Comparison of ENCODE assay signal across 8 cellular contexts in genomic region chr3:149751551-149751950, GRCh38. TPM values are rescaled to one million over a fixed set of nuclear protein-coding genes. Genes with fewer than 3 reads are reported as not detected.
DNase-seq lines count a peak whose midpoint lies in the region; ATAC-seq, FAIRE-seq and TF ChIP-seq lines count a peak whose summit lies in the region.

No MANE protein-coding gene starts in this region.

- peak overlapping the region; percentile 93 for H3K4me3 ChIP-seq in cardiac muscle cell
- H3K4me3 ChIP-seq in adipocyte (ENCODE audit: low read length), result peak overlapping the region; percentile 98
- peak overlapping the region; percentile 60 to 75 (median 73) for H3K4me3 ChIP-seq in right lobe of liver
- H3K4me3 ChIP-seq in upper lobe of left lung, result peak overlapping the region; percentile 61 to 81 (median 68)

- H3K4me1 ChIP-seq in cardiac muscle cell (ENCODE audit: low read depth), result peaks cover 6% of the 10 kb centered on the region
- peaks cover 8% of the 10 kb centered on the region for H3K4me1 ChIP-seq in adipocyte (ENCODE audit: control insufficient read depth, insufficient read depth, low read length)
- H3K4me1 ChIP-seq in right lobe of liver, result peaks cover 0 to 13% (median 0%) of the 10 kb centered on the region in 4 donors
- H3K4me1 ChIP-seq in upper lobe of left lung, result peaks cover 11 to 25% (median 14%) of the 10 kb centered on the region in 4 donors

- TF ChIP-seq POLR2A in right lobe of liver (IDR thresholded peaks at IDR 0.05) (no peak), upper lobe of left lung (IDR thresholded peaks at IDR 0.05) (no peak), GM12891 (IDR thresholded peaks at IDR 0.05; ENCODE audit: low read depth, low read length) (no peak)

- DNase-seq in cardiac muscle cell (ENCODE audit: low read depth in 1 of 2, low spot score in 1 of 2), result no peak
- DNase-seq in left cardiac atrium, result no peak
- no peak for DNase-seq in adipocyte (ENCODE audit: low read depth)
- no peak for DNase-seq in right lobe of liver
- DNase-seq in upper lobe of left lung, result no peak
- no peak for DNase-seq in GM12891 (ENCODE audit: insufficient read length, low spot score)

- H3K36me3 ChIP-seq in cardiac muscle cell (peaks cover 11% of the 10 kb centered on the region), adipocyte (ENCODE audit: control insufficient read depth, insufficient read depth, low read length, severe bottlenecking) (peaks cover 34% of the 10 kb centered on the region), right lobe of liver (peaks cover 0 to 13% (median 0%) of the 10 kb centered on the region in 4 donors), upper lobe of left lung (peaks cover 7 to 40% (median 24%) of the 10 kb centered on the region in 4 donors)

- WGBS in right lobe of liver (ENCODE audit: insufficient coverage, low coverage, low lambda C conversion rate, missing lambda C conversion rate), result 23% methylated on average over 4 of the region's 4 CpGs
- 5 to 11% methylated on average over 4 of the region's 4 CpGs for WGBS in upper lobe of left lung, 2 donors

- intact Hi-C loops in left cardiac atrium (cut with DNase I), result no loop called here
- intact Hi-C loops in right lobe of liver (cut with DNase I), result no loop called here

- no peak for FAIRE-seq in GM12891 (lab: Jason Lieb, UNC)

- ATAC-seq in left cardiac atrium (no peak), right lobe of liver (no peak), upper lobe of left lung (ENCODE audit: low FRiP score in 2 of 2) (peak in 1 of 2 donors; percentile 34), HG03342 (IDR thresholded peaks at IDR 0.05; ENCODE audit: unreplicated experiment) (no peak), GM18861 (IDR thresholded peaks at IDR 0.05; ENCODE audit: unreplicated experiment) (no peak)

- H3K27me3 ChIP-seq in cardiac muscle cell (no peaks in the 10 kb centered on the region), adipocyte (replicated peaks; ENCODE audit: control insufficient read depth, insufficient read depth, low read length) (no peaks in the 10 kb centered on the region), right lobe of liver (no peaks in the 10 kb centered on the region), upper lobe of left lung (no peaks in the 10 kb centered on the region)

- TF ChIP-seq EP300 in upper lobe of left lung (IDR thresholded peaks at IDR 0.05), result no peak

- H3K9ac ChIP-seq in adipocyte (ENCODE audit: low read length), result peak overlapping the region; percentile 93

- TF ChIP-seq CTCF in cardiac muscle cell (IDR thresholded peaks at IDR 0.05; ENCODE audit: low read depth, low read length) (no peak), right lobe of liver (IDR thresholded peaks at IDR 0.05) (no peak), upper lobe of left lung (IDR thresholded peaks at IDR 0.05) (no peak)

- H3K27ac ChIP-seq in cardiac muscle cell (no peak overlapping the region), right lobe of liver (peak overlapping the region in 1 of 3 donors; percentile 39), upper lobe of left lung (peak overlapping the region; percentile 73 to 87 (median 85))

- H3K9me3 ChIP-seq in cardiac muscle cell (ENCODE audit: low read depth) (no peaks in the 10 kb centered on the region), adipocyte (ENCODE audit: control insufficient read depth, low read length) (no peaks in the 10 kb centered on the region), right lobe of liver (no peaks in the 10 kb centered on the region), upper lobe of left lung (no peaks in the 10 kb centered on the region)

TF ChIP-seq in GM12891, 5 proteins besides CTCF, POLR2A, EP300 and RAD21:
- no peak for TF ChIP-seq TAF1 (IDR thresholded peaks at IDR 0.05; ENCODE audit: low read depth, low read length)
- TF ChIP-seq SPI1 (IDR thresholded peaks at IDR 0.05; ENCODE audit: low read depth, low read length), result no peak
- no peak for TF ChIP-seq POLR2AphosphoS5 (IDR thresholded peaks at IDR 0.05; ENCODE audit: low read depth, low read length)
- TF ChIP-seq PAX5 (IDR thresholded peaks at IDR 0.05; ENCODE audit: insufficient read depth, low read length, severe bottlenecking), result no peak
- no peak for TF ChIP-seq POU2F2 (IDR thresholded peaks at IDR 0.05; ENCODE audit: low read depth, low read length)
TF ChIP-seq in GM12891: peak in this region for 0.

RNA-seq across cellular contexts. Expression of gene COMMD2, which starts 0.7 kb away (rescaled TPM):
- total RNA-seq in cardiac muscle cell (21.0 and 30.9 TPM in 2 replicates), left cardiac atrium (10 to 100 TPM; 21.0 to 22.4 TPM), right lobe of liver (10 to 100 TPM; 11.0 to 17.7 (median 14.0) TPM), upper lobe of left lung (10 to 100 TPM; 11.5 to 44.0 (median 39.4) TPM)
- 42.8 and 58.5 TPM in 2 replicates for polyA plus RNA-seq in cardiac muscle cell
- polyA plus RNA-seq in GM12891 (2012; ENCODE audit: low read depth, missing spikeins), result 13.4 TPM

RNA-seq across cellular contexts. Expression of gene ANKUB1, which starts 40.8 kb away (rescaled TPM):
- total RNA-seq in cardiac muscle cell (not detected in 2 replicates), left cardiac atrium (not detected), right lobe of liver (not detected), upper lobe of left lung (10 to 100 TPM in 1 of 6 donors, 1 to 10 TPM in 4, not detected in 1; 1.4 to 24.5 (median 3.1) TPM)
- not detected in 2 replicates for polyA plus RNA-seq in cardiac muscle cell
- polyA plus RNA-seq in GM12891 (2012; ENCODE audit: low read depth, missing spikeins), result not detected
